ENCODE assay signal across 8 cellular contexts in genomic region chr13:51803018-51803417, GRCh38. TPM values are rescaled to one million over a fixed set of nuclear protein-coding genes. Genes with fewer than 3 reads are reported as not detected.
DNase-seq lines count a peak whose midpoint lies in the region; ATAC-seq and TF ChIP-seq lines count a peak whose summit lies in the region.

No MANE protein-coding gene starts in this region.

- H3K36me3 ChIP-seq in iPS DF 6.9 (ENCODE audit: control insufficient read depth, insufficient read depth, low read length) (no peaks in the 10 kb centered on the region), spleen (peaks cover 0 to 13% (median 4%) of the 10 kb centered on the region in 6 donors)

- no peak for TF ChIP-seq POLR2A in spleen (IDR thresholded peaks at IDR 0.05)

- H3K27ac Mint-ChIP-seq in activated CD8-positive, alpha-beta T cell treated with anti-CD3 and anti-CD28 coated beads for 36 hours, result peak overlapping the region; percentile 100

- no peak overlapping the region for H3K27ac ChIP-seq in iPS DF 6.9 (ENCODE audit: low read length)
- H3K27ac ChIP-seq in spleen, result peak overlapping the region; percentile 97 to 100 (median 100)

- ATAC-seq in activated CD8-positive, alpha-beta T cell treated with anti-CD3 and anti-CD28 coated beads for 36 hours, result peak; percentile 0
- no peak for ATAC-seq in HG03039 (IDR thresholded peaks at IDR 0.05; ENCODE audit: unreplicated experiment)

- no CpG with 5 or more reads among the region's 5 CpGs for WGBS in iPS DF 6.9 (ENCODE audit: insufficient coverage, insufficient read length)
- WGBS in spleen, 5 donors, result 29 to 45% (median 44%) methylated on average over 5 of the region's 5 CpGs

- DNase-seq in NCI-H345 (lab: John Stamatoyannopoulos, UW) (peak; percentile 25), NCI-H345 treated with DMSO at 0.1 percent for 48 hours (lab: John Stamatoyannopoulos, UW; ENCODE audit: unreplicated experiment) (no peak), iPS DF 6.9 (ENCODE audit: low read depth, low spot score) (no peak), spleen (no peak), NCI-H446 treated with DMSO at 0.1 percent for 48 hours (lab: John Stamatoyannopoulos, UW) (no peak)
- DNase-seq in activated CD8-positive, alpha-beta T cell treated with anti-CD3 and anti-CD28 coated beads for 36 hours, result no peak
- DNase-seq in effector CD8-positive, alpha-beta T cell (lab: John Stamatoyannopoulos, UW), result no peak

- intact Hi-C loops in activated CD8-positive, alpha-beta T cell treated with anti-CD3 and anti-CD28 coated beads for 36 hours (cut with micrococcal nuclease), result loop anchor here (2.0 to 5.0 kb wide), 3 partner anchors 216 to 366 kb away; partner anchors contain the start of gene INTS6
- intact Hi-C loops in spleen (cut with DNase I; ENCODE audit: low total_unique reads), result loop anchor here (5.0 kb wide), 1 partner anchor 216 kb away; no protein-coding TSS in a partner anchor

- H3K4me3 Mint-ChIP-seq in activated CD8-positive, alpha-beta T cell treated with anti-CD3 and anti-CD28 coated beads for 36 hours, result peak overlapping the region; percentile 95

- peak overlapping the region; percentile 80; the same call in 1 of the 2 replicates for H3K4me3 ChIP-seq in iPS DF 6.9 (ENCODE audit: low read length)
- peak overlapping the region; percentile 45 to 82 (median 64) for H3K4me3 ChIP-seq in spleen

- CTCF ChIA-PET in activated CD8-positive, alpha-beta T cell treated with anti-CD3 and anti-CD28 coated beads for 36 hours (lab: Charles Lee), result interaction anchor here (0.5 to 1.5 kb wide), 4 partner anchors 23 to 517 kb away, joined by 3 read pairs; no protein-coding TSS in a partner anchor

- peaks cover 9% of the 10 kb centered on the region for H3K36me3 Mint-ChIP-seq in activated CD8-positive, alpha-beta T cell treated with anti-CD3 and anti-CD28 coated beads for 36 hours (ENCODE audit: low read depth)

- peaks cover 5% of the 10 kb centered on the region for H3K4me1 ChIP-seq in iPS DF 6.9 (ENCODE audit: control insufficient read depth, insufficient read depth, low read length)
- peaks cover 13 to 54% (median 39%) of the 10 kb centered on the region in 6 donors for H3K4me1 ChIP-seq in spleen

- H3K27me3 Mint-ChIP-seq in activated CD8-positive, alpha-beta T cell treated with anti-CD3 and anti-CD28 coated beads for 36 hours, result no peaks in the 10 kb centered on the region

- TF ChIP-seq CTCF in activated CD8-positive, alpha-beta T cell treated with anti-CD3 and anti-CD28 coated beads for 36 hours (IDR thresholded peaks at IDR 0.05), result no peak
- no peak for TF ChIP-seq CTCF in spleen (IDR thresholded peaks at IDR 0.05 in 8 of 11, conservative IDR thresholded peaks at IDR 0.05 in 3 of 11)

- POLR2A ChIA-PET in activated CD8-positive, alpha-beta T cell treated with anti-CD3 and anti-CD28 coated beads for 36 hours (lab: Charles Lee), result interaction anchor here (0.6 to 2.7 kb wide), 13 partner anchors 10 to 352 kb away, joined by 3 to 11 read pairs (median 4); partner anchors contain the start of gene INTS6

- H3K9me3 ChIP-seq in iPS DF 6.9 (ENCODE audit: control insufficient read depth, insufficient read depth, low read length) (no peaks in the 10 kb centered on the region), spleen (no peaks in the 10 kb centered on the region)

- no peaks in the 10 kb centered on the region for H3K9me3 Mint-ChIP-seq in activated CD8-positive, alpha-beta T cell treated with anti-CD3 and anti-CD28 coated beads for 36 hours

- H3K27me3 ChIP-seq in iPS DF 6.9 (ENCODE audit: control insufficient read depth, insufficient read depth, low read length), result no peaks in the 10 kb centered on the region
- H3K27me3 ChIP-seq in spleen (replicated peaks in 1 of 7), result no peaks in the 10 kb centered on the region

- peaks cover 55% of the 10 kb centered on the region for H3K4me1 Mint-ChIP-seq in activated CD8-positive, alpha-beta T cell treated with anti-CD3 and anti-CD28 coated beads for 36 hours (ENCODE audit: low read depth)

RNA-seq across cellular contexts. Expression of gene DHRS12, which starts 0.9 kb away (rescaled TPM):
- 1 to 10 TPM; 6.6 to 6.7 TPM for total RNA-seq in activated CD8-positive, alpha-beta T cell treated with anti-CD3 and anti-CD28 coated beads for 36 hours
- total RNA-seq in spleen, result 10 to 100 TPM; 11.3 to 22.8 (median 17.8) TPM
- 10 to 100 TPM; 13.5 to 18.8 (median 15.1) TPM for polyA plus RNA-seq in spleen

RNA-seq across cellular contexts. Expression of gene TMEM272, which starts 42.0 kb away (rescaled TPM):
- under 1 TPM; 0.18 to 0.32 TPM for total RNA-seq in activated CD8-positive, alpha-beta T cell treated with anti-CD3 and anti-CD28 coated beads for 36 hours
- total RNA-seq in spleen, result 1 to 10 TPM in 5 of 7 donors, under 1 TPM in 2; 0.39 to 3.3 (median 1.7) TPM
- under 1 TPM; 0.03 to 0.20 (median 0.06) TPM for polyA plus RNA-seq in spleen

RNA-seq across cellular contexts. Expression of gene CCDC70, which starts 58.8 kb away (rescaled TPM):
- total RNA-seq in activated CD8-positive, alpha-beta T cell treated with anti-CD3 and anti-CD28 coated beads for 36 hours, result under 1 TPM; 0.45 to 0.72 TPM
- not detected for total RNA-seq in spleen
- not detected for polyA plus RNA-seq in spleen
